9 cellular contexts compared by ENCODE assay signal in genomic region chr4:244471-244870, GRCh38.
DNase-seq lines count a peak whose midpoint lies in the region; ATAC-seq and TF ChIP-seq lines count a peak whose summit lies in the region.
"Had no signal": no experiment of that assay in that cellular context is flagged by ENCODE, and none has a peak within 500 bp of the region (broad histone marks: within the 10 kb centered on the region; RNA-seq: fewer than 3 reads in every experiment).

No MANE protein-coding gene starts in this region.

- no peak for TF ChIP-seq POLR2A in esophagus muscularis mucosa (IDR thresholded peaks at IDR 0.05; ENCODE audit: low read depth)

- H3K4me1 ChIP-seq in esophagus muscularis mucosa: peaks cover 7 to 19% (median 12%) of the 10 kb centered on the region in 4 donors
- no peaks in the 10 kb centered on the region for H3K4me1 ChIP-seq in psoas muscle

- H3K4me3 Mint-ChIP-seq in activated CD8-positive, alpha-beta T cell treated with anti-CD3 and anti-CD28 coated beads, Interleukin-2, amount 10 ng/mL, durations not matched to agents 7 days and 5 days: no peak overlapping the region

- no peaks in the 10 kb centered on the region for H3K27me3 ChIP-seq in esophagus muscularis mucosa
- no peaks in the 10 kb centered on the region for H3K27me3 ChIP-seq in psoas muscle (ENCODE audit: insufficient read depth in 3 of 3, low read length in 2 of 3)
- H3K27me3 ChIP-seq: BLaER1 treated with 17β-estradiol and CSF1 and Interleukin-3, amounts not matched to agents 10 nM and 100 nM had no signal

- H3K27me3 Mint-ChIP-seq in activated CD8-positive, alpha-beta T cell treated with anti-CD3 and anti-CD28 coated beads, Interleukin-2, amount 10 ng/mL, durations not matched to agents 7 days and 5 days (ENCODE audit: low read depth): no peaks in the 10 kb centered on the region

- H3K9me3 ChIP-seq in esophagus muscularis mucosa (peaks cover 0 to 10% (median 3%) of the 10 kb centered on the region in 4 donors), psoas muscle (peaks cover 21% of the 10 kb centered on the region)

- peaks cover 10% of the 10 kb centered on the region for H3K36me3 Mint-ChIP-seq in activated CD8-positive, alpha-beta T cell treated with anti-CD3 and anti-CD28 coated beads, Interleukin-2, amount 10 ng/mL, durations not matched to agents 7 days and 5 days (ENCODE audit: low read depth)

- no peak for ATAC-seq in activated CD8-positive, alpha-beta T cell treated with anti-CD3 and anti-CD28 coated beads, Interleukin-2, amount 10 ng/mL, durations not matched to agents 7 days and 5 days
- ATAC-seq in psoas muscle: no peak
- ATAC-seq in GM21526 (IDR thresholded peaks at IDR 0.05; ENCODE audit: low FRiP score, unreplicated experiment): no peak
- no peak for ATAC-seq in GM19351 (IDR thresholded peaks at IDR 0.05; ENCODE audit: unreplicated experiment)

- no peaks in the 10 kb centered on the region for H3K36me3 ChIP-seq in esophagus muscularis mucosa
- H3K36me3 ChIP-seq in psoas muscle (ENCODE audit: insufficient read depth in 1 of 2, low read depth in 1 of 2): no peaks in the 10 kb centered on the region

- no peak overlapping the region for H3K27ac ChIP-seq in esophagus muscularis mucosa (replicated peaks in 1 of 4)
- H3K27ac ChIP-seq in psoas muscle: no peak overlapping the region
- H3K27ac ChIP-seq: BLaER1 treated with 17β-estradiol and CSF1 and Interleukin-3, amounts not matched to agents 10 nM and 100 nM had no signal

- POLR2A ChIA-PET in activated CD8-positive, alpha-beta T cell treated with anti-CD3 and anti-CD28 coated beads, Interleukin-2, amount 10 ng/mL, durations not matched to agents 7 days and 5 days (lab: Charles Lee): no interaction called here

- H3K27ac Mint-ChIP-seq in activated CD8-positive, alpha-beta T cell treated with anti-CD3 and anti-CD28 coated beads, Interleukin-2, amount 10 ng/mL, durations not matched to agents 7 days and 5 days: no peak overlapping the region

- peak; percentile 0 for DNase-seq in NCI-H510A treated with DMSO at 0.1 percent for 48 hours (lab: John Stamatoyannopoulos, UW)
- no peak for DNase-seq in NCI-H510A (lab: John Stamatoyannopoulos, UW)
- DNase-seq in NCI-H1694 treated with DMSO at 0.1 percent for 48 hours (lab: John Stamatoyannopoulos, UW): peak; percentile 5
- peak; percentile 65 for DNase-seq in activated CD8-positive, alpha-beta T cell treated with anti-CD3 and anti-CD28 coated beads, Interleukin-2, amount 10 ng/mL, durations not matched to agents 7 days and 5 days
- no peak for DNase-seq in esophagus muscularis mucosa (ENCODE audit: extremely low spot score)
- no peak for DNase-seq in psoas muscle

- H3K4me1 Mint-ChIP-seq in activated CD8-positive, alpha-beta T cell treated with anti-CD3 and anti-CD28 coated beads, Interleukin-2, amount 10 ng/mL, durations not matched to agents 7 days and 5 days (ENCODE audit: low read depth): peaks cover 11% of the 10 kb centered on the region

- H3K9me3 Mint-ChIP-seq in activated CD8-positive, alpha-beta T cell treated with anti-CD3 and anti-CD28 coated beads, Interleukin-2, amount 10 ng/mL, durations not matched to agents 7 days and 5 days (ENCODE audit: insufficient read depth): peaks cover 34% of the 10 kb centered on the region

- no peak for TF ChIP-seq EP300 in esophagus muscularis mucosa (IDR thresholded peaks at IDR 0.05)

- intact Hi-C loops in esophagus muscularis mucosa (cut with DNase I) (loop anchor here (5.0 to 10.0 kb wide), 3 partner anchors 93 to 253 kb away; partner anchors contain the start of genes PIGG, ZNF141 and ZNF721), psoas muscle (cut with DNase I) (no loop called here)

- H3K4me3 ChIP-seq in esophagus muscularis mucosa (no peak overlapping the region), psoas muscle (no peak overlapping the region)
- H3K4me3 ChIP-seq: BLaER1 treated with 17β-estradiol and CSF1 and Interleukin-3, amounts not matched to agents 10 nM and 100 nM had no signal

- WGBS in esophagus muscularis mucosa: 47% methylated on average over 7 of the region's 7 CpGs
- whole genome bisulfite sequencing in psoas muscle, 3 donors: 27 to 41% (median 32%) methylated on average over 7 of the region's 7 CpGs

- TF ChIP-seq CTCF in esophagus muscularis mucosa (IDR thresholded peaks at IDR 0.05): peak; percentile 67 to 82 (median 73)
- peak; percentile 64 for TF ChIP-seq CTCF in psoas muscle (IDR thresholded peaks at IDR 0.05)

- CTCF ChIA-PET in activated CD8-positive, alpha-beta T cell treated with anti-CD3 and anti-CD28 coated beads, Interleukin-2, amount 10 ng/mL, durations not matched to agents 7 days and 5 days (lab: Charles Lee): interaction anchor here (0.8 to 1.7 kb wide), 3 partner anchors 86 to 429 kb away, joined by 3 to 7 read pairs (median 7); partner anchors contain the start of genes ATP5ME, MYL5 and ZNF718

Comparison
In these comparisons a context has a peak if more than half of its experiments do, and no peak if none do; other contexts are left out.
1. DNase-seq: peak in NCI-H510A treated with DMSO at 0.1 percent for 48 hours (single experiment), NCI-H1694 treated with DMSO at 0.1 percent for 48 hours (single experiment) and activated CD8-positive, alpha-beta T cell treated with anti-CD3 and anti-CD28 coated beads, Interleukin-2, amount 10 ng/mL, durations not matched to agents 7 days and 5 days (single experiment); none in NCI-H510A (single experiment), esophagus muscularis mucosa (single experiment) and psoas muscle (0 of 2).